Comparison of ENCODE assay signal across 1 cellular context in the genomic region with DNA sequence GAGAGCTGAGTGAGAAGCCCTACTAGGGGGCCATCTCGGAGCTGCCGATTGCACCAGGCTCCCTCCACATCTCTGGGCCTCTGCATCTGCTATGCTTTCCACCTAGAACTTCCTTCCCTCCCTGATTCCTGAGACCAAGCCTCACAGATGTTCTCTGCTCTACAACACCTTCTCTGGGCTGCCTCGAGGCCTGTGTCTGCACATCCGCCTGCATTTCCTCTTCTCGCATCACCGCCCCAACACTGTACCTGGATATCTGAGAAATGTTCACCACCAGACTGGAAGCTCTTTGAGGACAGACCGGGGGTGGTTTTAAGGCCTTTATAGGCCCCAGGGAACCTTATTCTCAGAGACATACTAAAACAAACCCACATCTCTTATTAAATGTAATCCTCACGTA.
TF ChIP-seq lines count a peak whose summit lies in the region.

No MANE protein-coding gene starts in this region.

TF ChIP-seq in HCT116, 20 proteins besides CTCF, POLR2A, EP300 and RAD21 (continued from another document):
- no peak for TF ChIP-seq ZBTB33 (IDR thresholded peaks at IDR 0.05; ENCODE audit: extremely low read depth, insufficient replicate concordance, low read length)
- no peak for TF ChIP-seq POLR2AphosphoS5 (IDR thresholded peaks at IDR 0.05; ENCODE audit: low read depth, low read length)
- no peak for TF ChIP-seq EZH2 (IDR thresholded peaks at IDR 0.05)
- no peak for TF ChIP-seq SRF (IDR thresholded peaks at IDR 0.05; ENCODE audit: low read depth)
- TF ChIP-seq YY1 (IDR thresholded peaks at IDR 0.05; ENCODE audit: extremely low read depth, insufficient replicate concordance, low read depth, low read length), result no peak
- no peak for TF ChIP-seq SP1 (IDR thresholded peaks at IDR 0.05; ENCODE audit: low read depth)
- TF ChIP-seq ATF3 (IDR thresholded peaks at IDR 0.05), result no peak
- no peak for TF ChIP-seq ZFX (IDR thresholded peaks at IDR 0.05)
- no peak for TF ChIP-seq ZNF274 (IDR thresholded peaks at IDR 0.05; ENCODE audit: low read depth, low read length)
- no peak for TF ChIP-seq EZH2phosphoT487 (IDR thresholded peaks at IDR 0.05; ENCODE audit: borderline replicate concordance)
